Comparison of ENCODE assay signal across 10 cellular contexts in the genomic region with DNA sequence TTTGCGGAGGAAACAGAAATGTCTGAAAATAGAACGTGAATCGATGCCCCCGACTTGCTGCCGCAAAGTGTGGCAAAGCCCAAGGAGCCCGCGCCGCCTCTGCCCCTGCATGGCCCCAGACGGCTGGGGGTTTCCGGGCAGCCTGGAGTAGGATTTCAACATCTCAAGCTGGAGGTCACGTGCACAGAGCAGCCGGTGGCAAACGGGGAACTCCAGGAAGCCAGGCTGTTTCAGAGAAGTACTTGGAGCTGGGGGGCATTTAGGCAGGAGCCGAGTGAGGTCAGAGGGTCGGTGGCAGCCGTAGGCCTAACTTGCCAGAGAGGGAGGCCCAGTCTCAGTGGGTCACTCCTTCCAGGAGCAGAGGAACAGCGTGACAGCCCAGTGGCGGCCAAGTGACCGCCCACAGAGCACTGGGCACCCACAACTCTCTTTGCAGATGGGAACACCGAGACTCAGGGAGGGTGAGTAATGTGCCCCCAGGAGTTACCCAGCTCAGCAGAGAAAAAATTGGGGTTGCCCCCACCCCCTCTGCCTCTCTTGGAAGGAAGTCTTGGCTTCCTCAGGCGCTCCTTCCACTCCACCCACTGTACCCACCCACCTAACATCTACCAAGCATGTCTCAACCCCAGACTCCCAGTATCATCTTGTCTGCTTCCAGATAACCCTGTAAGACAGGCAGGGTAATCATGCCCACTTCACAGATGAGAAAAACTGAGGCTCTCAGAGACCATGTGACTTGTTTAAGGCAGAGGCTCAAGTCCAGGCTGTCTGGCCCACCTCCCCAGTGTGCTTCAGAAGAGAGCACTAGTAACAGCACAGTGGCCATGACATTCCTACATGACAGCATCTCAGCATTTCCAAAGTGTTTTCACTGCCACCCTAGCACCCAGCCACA.
DNase-seq lines count a peak whose midpoint lies in the region; ATAC-seq lines count a peak whose summit lies in the region.
"Had no signal": no experiment of that assay in that cellular context is flagged by ENCODE, and none has a peak within 500 bp of the region (broad histone marks: within the 10 kb centered on the region; RNA-seq: fewer than 3 reads in every experiment).

No MANE protein-coding gene starts in this region.

- H3K4me1 ChIP-seq in naive thymus-derived CD4-positive, alpha-beta T cell (ENCODE audit: control insufficient read depth in 2 of 2, insufficient read depth in 2 of 2, low read length in 2 of 2), result peaks cover 23 to 31% of the 10 kb centered on the region in 2 donors

- CTCF ChIA-PET in naive thymus-derived CD4-positive, alpha-beta T cell (lab: Charles Lee), result interaction anchor here (1.0 kb wide), 1 partner anchor 65 kb away, joined by 3 read pairs; no protein-coding TSS in a partner anchor

- intact Hi-C loops in naive thymus-derived CD4-positive, alpha-beta T cell (cut with micrococcal nuclease), result loop anchor here in 1 of 2 donors (1.0 to 2.0 kb wide), 2 partner anchors 12 to 77 kb away; no protein-coding TSS in a partner anchor

- peak overlapping the region; percentile 71 to 74 (median 73) for H3K27ac Mint-ChIP-seq in IgD-negative memory B cell
- H3K27ac Mint-ChIP-seq in naive thymus-derived CD4-positive, alpha-beta T cell, result peak overlapping the region in 6 of 9 donors; percentile 29 to 94 (median 59)

- H3K9me3 Mint-ChIP-seq in IgD-negative memory B cell, result no peaks in the 10 kb centered on the region
- no peaks in the 10 kb centered on the region for H3K9me3 Mint-ChIP-seq in naive thymus-derived CD4-positive, alpha-beta T cell

- DNase-seq in NCI-H2107 treated with DMSO at 0.1 percent for 48 hours (lab: John Stamatoyannopoulos, UW; ENCODE audit: unreplicated experiment) (peak; percentile 40), NCI-H2107 (lab: John Stamatoyannopoulos, UW) (no peak), dedifferentiated amniotic fluid mesenchymal stem cell (ENCODE audit: extremely low spot score) (peak; percentile 73)
- DNase-seq in activated CD4-positive, alpha-beta T cell treated with anti-CD3 and anti-CD28 coated beads, Interleukin-2, amount 50 U/mL, for 1 hour, result peak; percentile 53
- DNase-seq in naive thymus-derived CD4-positive, alpha-beta T cell, result peak; percentile 10 to 83 (median 36)
- peak; percentile 88 for DNase-seq in stimulated activated naive CD4-positive, alpha-beta T cell treated with Interleukin-2 at 50 U/mL for 16 hours (lab: John Stamatoyannopoulos, UW)

- ATAC-seq in naive thymus-derived CD4-positive, alpha-beta T cell, result peak; percentile 87
- ATAC-seq in HG02763 (IDR thresholded peaks at IDR 0.05; ENCODE audit: unreplicated experiment), result no peak

- no peaks in the 10 kb centered on the region for H3K27me3 ChIP-seq in naive thymus-derived CD4-positive, alpha-beta T cell (ENCODE audit: control insufficient read depth in 2 of 2, insufficient read depth in 2 of 2, low read length in 2 of 2)

- no peaks in the 10 kb centered on the region for H3K9me3 ChIP-seq in naive thymus-derived CD4-positive, alpha-beta T cell (ENCODE audit: control insufficient read depth in 2 of 3, low read length in 3 of 3)

- H3K27ac ChIP-seq in naive thymus-derived CD4-positive, alpha-beta T cell (ENCODE audit: low read depth, low read length), result no peak overlapping the region
- H3K27ac ChIP-seq: 22Rv1, epithelial cell of prostate had no signal

- H3K36me3 ChIP-seq in naive thymus-derived CD4-positive, alpha-beta T cell (ENCODE audit: control insufficient read depth in 2 of 3, insufficient read depth in 3 of 3, low read length in 3 of 3), result no peaks in the 10 kb centered on the region

- H3K36me3 Mint-ChIP-seq in IgD-negative memory B cell, result no peaks in the 10 kb centered on the region
- peaks cover 0 to 3% (median 0%) of the 10 kb centered on the region in 5 donors for H3K36me3 Mint-ChIP-seq in naive thymus-derived CD4-positive, alpha-beta T cell

- H3K4me3 ChIP-seq in naive thymus-derived CD4-positive, alpha-beta T cell (ENCODE audit: low read length), result peak overlapping the region; percentile 45

- H3K4me1 Mint-ChIP-seq in IgD-negative memory B cell, result peaks cover 29 to 55% (median 44%) of the 10 kb centered on the region in 3 donors
- H3K4me1 Mint-ChIP-seq in naive thymus-derived CD4-positive, alpha-beta T cell, result peaks cover 23 to 83% (median 39%) of the 10 kb centered on the region in 7 donors

- no peaks in the 10 kb centered on the region for H3K27me3 Mint-ChIP-seq in IgD-negative memory B cell
- H3K27me3 Mint-ChIP-seq in naive thymus-derived CD4-positive, alpha-beta T cell, result no peaks in the 10 kb centered on the region

- POLR2A ChIA-PET in naive thymus-derived CD4-positive, alpha-beta T cell (lab: Charles Lee), result no interaction called here

- peak overlapping the region; percentile 26 to 88 (median 79) for H3K4me3 Mint-ChIP-seq in IgD-negative memory B cell
- peak overlapping the region; percentile 68 to 83 (median 76) for H3K4me3 Mint-ChIP-seq in naive thymus-derived CD4-positive, alpha-beta T cell
